27 cellular contexts compared by ENCODE assay signal in the genomic region with DNA sequence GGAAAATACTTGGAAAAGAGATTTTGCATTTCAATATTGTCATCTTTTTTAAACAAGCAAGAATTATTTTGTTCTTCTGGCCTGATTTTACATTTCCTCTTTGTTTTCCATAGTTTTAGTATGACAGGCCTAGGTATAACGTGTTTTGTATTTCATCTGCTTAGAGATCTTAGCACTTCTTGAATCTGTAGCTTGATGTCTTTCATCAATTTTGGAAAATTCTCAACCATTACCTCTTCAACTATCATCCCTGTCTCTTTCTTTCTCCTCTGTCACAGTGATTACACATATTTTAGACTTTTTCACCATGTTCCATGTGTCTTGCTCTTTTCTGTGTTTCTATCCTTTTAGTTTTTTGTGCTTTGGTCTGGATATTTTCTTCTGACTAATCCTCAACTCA.
"Had no signal": no experiment of that assay in that cellular context is flagged by ENCODE, and none has a peak within 500 bp of the region (broad histone marks: within the 10 kb centered on the region; RNA-seq: fewer than 3 reads in every experiment).

No MANE protein-coding gene starts in this region.

- H3K9me3 ChIP-seq: testis, thoracic aorta, thyroid gland, upper lobe of left lung, upper lobe of right lung, uterus, vagina had no signal

- DNase-seq: stimulated activated CD4-positive, alpha-beta T cell treated with anti-CD3 and anti-CD28 coated beads, Interleukin-2, amount 100 ng/mL, for 48 hours; stimulated activated CD4-positive, alpha-beta T cell treated with anti-CD3 and anti-CD28 coated beads, Interleukin-4, amount 100 ng/mL, for 1 hour; stimulated activated CD4-positive, alpha-beta T cell treated with anti-CD3 and anti-CD28 coated beads, Interleukin-4, amount 100 ng/mL, for 24 hours; stimulated activated CD4-positive, alpha-beta T cell treated with anti-CD3 and anti-CD28 coated beads, Interleukin-4, amount 100 ng/mL, for 4 hours; stimulated activated CD8-positive, alpha-beta memory T cell treated with anti-CD3 and anti-CD28 coated beads, Interleukin-4, amount 100 ng/mL, for 48 hours; stimulated activated naive B cell treated with anti-CD40 and anti-IgM and Interleukin-4, amounts not matched to agents 10 μg/mL and 1 μg/mL and 100 μg/mL, for 72 hours; stimulated activated naive CD4-positive, alpha-beta T cell; stimulated activated naive CD4-positive, alpha-beta T cell treated with Interleukin-2 at 50 U/mL for 16 hours; stimulated activated naive CD8-positive, alpha-beta T cell treated with anti-CD3 and anti-CD28 coated beads, Interleukin-15, amount 100 ng/mL, for 72 hours; stimulated activated naive CD8-positive, alpha-beta T cell treated with anti-CD3 and anti-CD28 coated beads, Interleukin-15, Interleukin-2, amounts not matched to agents 100 U/mL and 50 U/mL, for 24 hours; stomach; substantia nigra; testis; thyroid gland; tibial artery; transverse colon; trophoblast cell; upper lobe of left lung; upper lobe of right lung; uterus had no signal

- H3K27ac ChIP-seq: stomach, suprapubic skin, testis, thoracic aorta, thyroid gland, tibial artery, tibial nerve, transverse colon, upper lobe of left lung, upper lobe of right lung, uterus, vagina had no signal

- H3K27me3 ChIP-seq: stomach, testis, thyroid gland, tibial artery, tibial nerve, upper lobe of left lung, upper lobe of right lung, uterus, vagina had no signal

- ATAC-seq: stimulated activated effector memory CD8-positive, alpha-beta T cell treated with anti-CD3 and anti-CD28 coated beads, Interleukin-12 subunit alpha, Interleukin-12 subunit beta, amount 100 ng/mL, for 72 hours; stimulated activated memory B cell treated with anti-CD40 and anti-IgM and Interleukin-4, amounts not matched to agents 10 μg/mL and 1 μg/mL and 100 μg/mL, for 72 hours; stimulated activated naive B cell treated with anti-CD40 and anti-IgM and Interleukin-4, amounts not matched to agents 10 μg/mL and 1 μg/mL and 100 μg/mL, for 72 hours; stimulated activated naive CD8-positive, alpha-beta T cell treated with anti-CD3 and anti-CD28 coated beads, Interleukin-15, amount 100 ng/mL, for 72 hours; stimulated activated naive CD8-positive, alpha-beta T cell treated with anti-CD3 and anti-CD28 coated beads, Interleukin-15, Interleukin-2, amounts not matched to agents 100 U/mL and 50 U/mL, for 24 hours; upper lobe of right lung had no signal

- H3K4me1 ChIP-seq: stomach, suprapubic skin, testis, thyroid gland, tibial artery, tibial nerve, transverse colon, upper lobe of left lung, upper lobe of right lung, uterus, vagina had no signal

- H3K36me3 ChIP-seq: stomach, suprapubic skin, thoracic aorta, thyroid gland, tibial artery, tibial nerve, transverse colon, upper lobe of left lung, upper lobe of right lung, uterus, vagina had no signal

- FAIRE-seq: urothelium cell line had no signal

- H3K4me3 ChIP-seq: stomach, suprapubic skin, testis, thoracic aorta, thyroid gland, tibial artery, tibial nerve, transverse colon, upper lobe of left lung, upper lobe of right lung, uterus, vagina had no signal
